ENCODE assay signal across 20 cellular contexts in the genomic region with DNA sequence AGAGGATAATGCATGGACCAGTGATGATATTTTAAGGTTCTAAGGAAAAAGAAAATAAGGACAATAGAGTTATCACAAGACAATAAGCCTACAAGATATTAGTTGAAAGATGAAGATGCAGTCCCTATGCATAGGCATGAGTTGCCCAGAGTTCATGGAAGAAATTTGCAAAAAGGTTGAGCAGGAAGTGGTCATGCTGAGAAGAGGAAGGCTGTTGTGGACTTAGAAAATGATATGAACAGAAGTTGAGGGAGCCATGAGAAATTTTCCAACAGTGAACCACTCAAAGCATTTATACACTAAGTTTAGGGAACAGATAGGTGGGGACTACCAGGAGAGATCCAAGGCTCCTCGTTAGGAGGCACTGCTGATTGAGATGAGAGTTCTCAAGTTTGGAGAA. TPM values are rescaled to one million over a fixed set of nuclear protein-coding genes. Genes with fewer than 3 reads are reported as not detected.
"Had no signal": no experiment of that assay in that cellular context is flagged by ENCODE, and none has a peak within 500 bp of the region (broad histone marks: within the 10 kb centered on the region; RNA-seq: fewer than 3 reads in every experiment).

No MANE protein-coding gene starts in this region.

- H3K27ac Mint-ChIP-seq: activated B cell treated with CpG ODN at 0.5 μM for 24 hours; activated CD8-positive, alpha-beta T cell treated with anti-CD3 and anti-CD28 coated beads for 36 hours; activated naive CD4-positive, alpha-beta T cell treated with anti-CD3 and anti-CD28 coated beads, Interleukin-2, amount 50 U/mL, for 24 hours; activated naive CD8-positive, alpha-beta T cell treated with anti-CD3 and anti-CD28 coated beads, Interleukin-2, amount 50 U/mL, for 24 hours; activated T-helper 17 cell treated with anti-CD3 and anti-CD28 coated beads, Interleukin-2, amount 50 U/mL, for 72 hours; natural killer cell had no signal

- H3K36me3 Mint-ChIP-seq: activated naive CD4-positive, alpha-beta T cell treated with anti-CD3 and anti-CD28 coated beads, Interleukin-2, amount 50 U/mL, for 24 hours had no signal

- H3K9me3 Mint-ChIP-seq: activated B cell treated with CpG ODN at 0.5 μM for 24 hours; activated CD8-positive, alpha-beta T cell treated with anti-CD3 and anti-CD28 coated beads for 36 hours; activated naive CD4-positive, alpha-beta T cell treated with anti-CD3 and anti-CD28 coated beads, Interleukin-2, amount 50 U/mL, for 24 hours; activated naive CD8-positive, alpha-beta T cell treated with anti-CD3 and anti-CD28 coated beads, Interleukin-2, amount 50 U/mL, for 24 hours; activated T-cell treated with anti-CD3 and anti-CD28 coated beads, Interleukin-2, amount 50 U/mL, for 4 hours; activated T-helper 17 cell treated with anti-CD3 and anti-CD28 coated beads, Interleukin-2, amount 50 U/mL, for 72 hours had no signal

- DNase-seq: activated B cell treated with CpG ODN at 0.5 μM for 24 hours; activated CD4-positive, alpha-beta T cell treated with anti-CD3 and anti-CD28 coated beads, Interleukin-2, amount 50 U/mL, for 1 hour; activated CD8-positive, alpha-beta T cell treated with anti-CD3 and anti-CD28 coated beads for 36 hours; activated naive CD8-positive, alpha-beta T cell treated with anti-CD3 and anti-CD28 coated beads, Interleukin-2, amount 50 U/mL, for 24 hours; activated T-cell treated with anti-CD3 and anti-CD28 coated beads, Interleukin-2, amount 50 U/mL, for 4 hours; amygdala; caudate nucleus; dermis blood vessel endothelial cell; effector CD4-positive, alpha-beta T cell; kidney glomerular epithelial cell; mesendoderm; natural killer cell; right cardiac atrium; stimulated activated CD4-positive, alpha-beta T cell treated with anti-CD3 and anti-CD28 coated beads, Interleukin-15, amount 100 ng/mL, for 24 hours; stimulated activated CD4-positive, alpha-beta T cell treated with anti-CD3 and anti-CD28 coated beads, Interleukin-2, amount 100 ng/mL, for 24 hours; stimulated activated naive CD4-positive, alpha-beta T cell treated with Interleukin-2 at 50 U/mL for 16 hours; transverse colon had no signal

- H3K4me1 Mint-ChIP-seq: activated T-helper 17 cell treated with anti-CD3 and anti-CD28 coated beads, Interleukin-2, amount 50 U/mL, for 72 hours had no signal

- ATAC-seq: activated CD8-positive, alpha-beta T cell treated with anti-CD3 and anti-CD28 coated beads for 36 hours; activated naive CD8-positive, alpha-beta T cell treated with anti-CD3 and anti-CD28 coated beads, Interleukin-2, amount 50 U/mL, for 24 hours; activated T-cell treated with anti-CD3 and anti-CD28 coated beads, Interleukin-2, amount 50 U/mL, for 4 hours; activated T-helper 17 cell treated with anti-CD3 and anti-CD28 coated beads, Interleukin-2, amount 50 U/mL, for 72 hours; left lobe of liver; natural killer cell; right cardiac atrium had no signal

- H3K4me3 Mint-ChIP-seq: activated B cell treated with CpG ODN at 0.5 μM for 24 hours; activated CD8-positive, alpha-beta T cell treated with anti-CD3 and anti-CD28 coated beads for 36 hours; activated naive CD4-positive, alpha-beta T cell treated with anti-CD3 and anti-CD28 coated beads, Interleukin-2, amount 50 U/mL, for 24 hours; activated naive CD8-positive, alpha-beta T cell treated with anti-CD3 and anti-CD28 coated beads, Interleukin-2, amount 50 U/mL, for 24 hours; activated T-cell treated with anti-CD3 and anti-CD28 coated beads, Interleukin-2, amount 50 U/mL, for 4 hours; activated T-helper 17 cell treated with anti-CD3 and anti-CD28 coated beads, Interleukin-2, amount 50 U/mL, for 72 hours; natural killer cell had no signal

RNA-seq across cellular contexts. Expression of gene OSBPL6, which starts 3.5 kb away (rescaled TPM):
- total RNA-seq: activated B cell treated with CpG ODN at 0.5 μM for 24 hours, natural killer cell had no signal
